1 cellular context compared by ENCODE assay signal in genomic region chr10:29440981-29441380, GRCh38.
TF ChIP-seq lines count a peak whose summit lies in the region.

No MANE protein-coding gene starts in this region.

TF ChIP-seq in GM12878, 131 proteins besides CTCF, POLR2A, EP300 and RAD21 (continued from another document):
- no peak for TF ChIP-seq NR2C2 (IDR thresholded peaks at IDR 0.05; ENCODE audit: borderline replicate concordance, control insufficient read depth, insufficient read length, low read depth)
- TF ChIP-seq MYC (IDR thresholded peaks at IDR 0.05; ENCODE audit: insufficient read depth, insufficient read length, insufficient replicate concordance, low read length, severe bottlenecking), result no peak
- TF ChIP-seq BCLAF1 (IDR thresholded peaks at IDR 0.05), result no peak
- no peak for TF ChIP-seq ZNF207 (IDR thresholded peaks at IDR 0.05; ENCODE audit: borderline replicate concordance)
- TF ChIP-seq SKIL (IDR thresholded peaks at IDR 0.05; ENCODE audit: low read depth, poor library complexity, severe bottlenecking), result no peak
- TF ChIP-seq ZNF592 (IDR thresholded peaks at IDR 0.05), result no peak
- TF ChIP-seq BHLHE40 (IDR thresholded peaks at IDR 0.05; ENCODE audit: borderline replicate concordance in 1 of 2, low read depth in 2 of 2, low read length in 1 of 2), result no peak
- TF ChIP-seq WRNIP1 (IDR thresholded peaks at IDR 0.05; ENCODE audit: borderline replicate concordance, low read depth, low read length), result no peak
- TF ChIP-seq MEF2B (IDR thresholded peaks at IDR 0.05; ENCODE audit: partially characterized antibody, poor library complexity, severe bottlenecking), result no peak
- no peak for TF ChIP-seq RAD51 (IDR thresholded peaks at IDR 0.05)
- TF ChIP-seq, protein P1, sequence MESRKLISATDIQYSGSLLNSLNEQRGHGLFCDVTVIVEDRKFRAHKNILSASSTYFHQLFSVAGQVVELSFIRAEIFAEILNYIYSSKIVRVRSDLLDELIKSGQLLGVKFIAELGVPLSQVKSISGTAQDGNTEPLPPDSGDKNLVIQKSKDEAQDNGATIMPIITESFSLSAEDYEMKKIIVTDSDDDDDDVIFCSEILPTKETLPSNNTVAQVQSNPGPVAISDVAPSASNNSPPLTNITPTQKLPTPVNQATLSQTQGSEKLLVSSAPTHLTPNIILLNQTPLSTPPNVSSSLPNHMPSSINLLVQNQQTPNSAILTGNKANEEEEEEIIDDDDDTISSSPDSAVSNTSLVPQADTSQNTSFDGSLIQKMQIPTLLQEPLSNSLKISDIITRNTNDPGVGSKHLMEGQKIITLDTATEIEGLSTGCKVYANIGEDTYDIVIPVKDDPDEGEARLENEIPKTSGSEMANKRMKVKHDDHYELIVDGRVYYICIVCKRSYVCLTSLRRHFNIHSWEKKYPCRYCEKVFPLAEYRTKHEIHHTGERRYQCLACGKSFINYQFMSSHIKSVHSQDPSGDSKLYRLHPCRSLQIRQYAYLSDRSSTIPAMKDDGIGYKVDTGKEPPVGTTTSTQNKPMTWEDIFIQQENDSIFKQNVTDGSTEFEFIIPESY (IDR thresholded peaks at IDR 0.05), result no peak
- no peak for TF ChIP-seq ASH2L (IDR thresholded peaks at IDR 0.05; ENCODE audit: borderline replicate concordance, low read depth)
